Comparison of ENCODE assay signal across 8 cellular contexts in the genomic region with DNA sequence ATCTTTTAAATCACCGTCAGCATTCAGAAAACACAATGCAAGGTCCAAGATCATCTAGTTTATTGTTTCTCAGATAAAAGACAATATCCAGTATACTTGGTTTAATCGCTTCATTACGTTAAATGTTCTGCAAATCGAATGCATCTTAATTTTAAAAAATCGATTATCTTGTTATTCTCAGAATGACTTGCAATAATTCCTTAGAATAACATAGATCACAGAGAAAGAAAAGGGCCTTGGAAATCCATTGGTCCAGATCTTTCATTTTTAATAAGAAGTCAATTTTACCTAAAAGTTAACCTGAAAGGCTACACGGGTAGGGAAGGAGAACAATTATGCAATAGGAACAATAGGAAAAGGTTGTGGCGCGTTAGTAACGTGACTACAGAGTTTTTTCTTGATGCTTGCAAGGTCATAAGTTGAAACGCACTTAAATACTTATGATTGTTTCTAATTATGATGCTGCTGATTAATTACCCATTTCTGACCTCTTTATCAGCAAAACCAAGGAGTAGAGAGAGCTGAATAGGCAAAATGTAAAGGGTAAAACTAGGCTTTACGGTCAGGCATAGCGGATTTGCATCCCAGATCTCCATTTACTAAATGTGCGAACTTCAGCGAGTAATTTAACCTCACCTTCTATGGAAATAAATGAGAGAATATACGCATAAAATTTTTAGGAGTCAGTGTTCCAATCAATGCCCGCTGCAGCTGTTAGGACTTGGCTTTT. TPM values are rescaled to one million over a fixed set of nuclear protein-coding genes. Genes with fewer than 3 reads are reported as not detected.
A peak's percentile ranks its signal among the peaks of the same experiment; 100 is the strongest.
DNase-seq lines count a peak whose midpoint lies in the region; ATAC-seq and TF ChIP-seq lines count a peak whose summit lies in the region.

No MANE protein-coding gene starts in this region.

- H3K4me3 ChIP-seq in HAP-1: peak overlapping the region; percentile 51

- no peaks in the 10 kb centered on the region for H3K9me3 ChIP-seq in HAP-1

- in situ Hi-C loops in HAP-1 (cut with MboI; ENCODE audit: low sequenced_read_pairs): loop anchor here (25.0 kb wide), 1 partner anchor 217 kb away; no protein-coding TSS in a partner anchor

- BruUV-seq in MCF 10A (replicated peaks; lab: Mats Ljungman, UMichigan): TSS peak; percentile 92

- ATAC-seq in HG03439 (IDR thresholded peaks at IDR 0.05; ENCODE audit: unreplicated experiment) (no peak), HG02588 (IDR thresholded peaks at IDR 0.05; ENCODE audit: unreplicated experiment) (no peak)

- CTCF ChIA-PET in MCF 10A (lab: Yijun Ruan, JAX) (interaction anchor here (0.7 kb wide), 1 partner anchor 247 kb away, joined by 3 read pairs; no protein-coding TSS in a partner anchor), GM10248 (lab: Yijun Ruan, JAX) (no interaction called here)

- intact Hi-C loops in MCF 10A (cut with micrococcal nuclease): loop anchor here (1.0 kb wide), 1 partner anchor 49 kb away; no protein-coding TSS in a partner anchor

- H3K4me1 Mint-ChIP-seq in MCF 10A (ENCODE audit: insufficient read depth, unreplicated experiment): peaks cover 4% of the 10 kb centered on the region
- H3K4me1 Mint-ChIP-seq in mesothelial cell of epicardium: peaks cover 27% of the 10 kb centered on the region

- peak overlapping the region; percentile 90 for H3K4me3 Mint-ChIP-seq in MCF 10A (ENCODE audit: unreplicated experiment)
- peak overlapping the region; percentile 96 for H3K4me3 Mint-ChIP-seq in mesothelial cell of epicardium

- H3K27me3 Mint-ChIP-seq in MCF 10A (ENCODE audit: insufficient read depth, unreplicated experiment): no peaks in the 10 kb centered on the region
- H3K27me3 Mint-ChIP-seq in mesothelial cell of epicardium (ENCODE audit: low read depth): no peaks in the 10 kb centered on the region

- H3K27ac ChIP-seq in 22Rv1: peak overlapping the region; percentile 79

- no peak for TF ChIP-seq CTCF in 22Rv1 (IDR thresholded peaks at IDR 0.05)
- TF ChIP-seq CTCF in MCF 10A (IDR thresholded peaks at IDR 0.05; ENCODE audit: unreplicated experiment): no peak
- no peak for TF ChIP-seq CTCF in mesothelial cell of epicardium (IDR thresholded peaks at IDR 0.05; ENCODE audit: unreplicated experiment)
- no peak for TF ChIP-seq CTCF in GM10248 (IDR thresholded peaks at IDR 0.05; ENCODE audit: control extremely low read depth, extremely low read depth, low read depth, missing control alignments)

- H3K4me1 ChIP-seq in HAP-1: peaks cover 12% of the 10 kb centered on the region

- POLR2A ChIA-PET in MCF 10A (lab: Yijun Ruan, JAX): interaction anchor here (0.6 to 15.7 kb wide), 11 partner anchors 14 to 1638 kb away, joined by 3 to 392 read pairs (median 4); a partner anchor contains a TSS
- POLR2A ChIA-PET in GM10248 (lab: Yijun Ruan, JAX): no interaction called here

- H3K9me3 Mint-ChIP-seq in MCF 10A (ENCODE audit: unreplicated experiment): no peaks in the 10 kb centered on the region
- H3K9me3 Mint-ChIP-seq in mesothelial cell of epicardium: no peaks in the 10 kb centered on the region

- H3K36me3 Mint-ChIP-seq in MCF 10A (ENCODE audit: insufficient read depth, unreplicated experiment) (no peaks in the 10 kb centered on the region), mesothelial cell of epicardium (no peaks in the 10 kb centered on the region)

- no peak for DNase-seq in HAP-1 (ENCODE audit: low spot score in 2 of 2)
- DNase-seq in MCF 10A (ENCODE audit: unreplicated experiment): no peak
- no peak for DNase-seq in mesothelial cell of epicardium (ENCODE audit: low spot score in 2 of 2, unreplicated experiment in 2 of 2)
- no peak for DNase-seq in COLO829 (ENCODE audit: low spot score)
- no peak for DNase-seq in GM10248 (ENCODE audit: extremely low spot score)

- H3K27me3 ChIP-seq in HAP-1 (ENCODE audit: low read depth): no peaks in the 10 kb centered on the region

- H3K36me3 ChIP-seq in HAP-1 (replicated peaks): no peaks in the 10 kb centered on the region

- peak overlapping the region; percentile 90 for H3K27ac Mint-ChIP-seq in MCF 10A (ENCODE audit: low read depth, unreplicated experiment)
- H3K27ac Mint-ChIP-seq in mesothelial cell of epicardium: peak overlapping the region; percentile 93

RNA-seq across cellular contexts. Expression of a gene that starts 0.8 kb away (rescaled TPM):
- total RNA-seq in MCF 10A (2022) (18.2 and 21.6 TPM in 2 replicates), mesothelial cell of epicardium (5.4 to 8.6 TPM (median 6.3 TPM) in 3 replicates)

RNA-seq across cellular contexts. Expression of a gene that starts 4.9 kb away (rescaled TPM):
- total RNA-seq in MCF 10A (2022) (444 and 575 TPM in 2 replicates), mesothelial cell of epicardium (180 to 194 TPM (median 187 TPM) in 3 replicates)
